Comparison of ENCODE assay signal across 8 cellular contexts in the genomic region with DNA sequence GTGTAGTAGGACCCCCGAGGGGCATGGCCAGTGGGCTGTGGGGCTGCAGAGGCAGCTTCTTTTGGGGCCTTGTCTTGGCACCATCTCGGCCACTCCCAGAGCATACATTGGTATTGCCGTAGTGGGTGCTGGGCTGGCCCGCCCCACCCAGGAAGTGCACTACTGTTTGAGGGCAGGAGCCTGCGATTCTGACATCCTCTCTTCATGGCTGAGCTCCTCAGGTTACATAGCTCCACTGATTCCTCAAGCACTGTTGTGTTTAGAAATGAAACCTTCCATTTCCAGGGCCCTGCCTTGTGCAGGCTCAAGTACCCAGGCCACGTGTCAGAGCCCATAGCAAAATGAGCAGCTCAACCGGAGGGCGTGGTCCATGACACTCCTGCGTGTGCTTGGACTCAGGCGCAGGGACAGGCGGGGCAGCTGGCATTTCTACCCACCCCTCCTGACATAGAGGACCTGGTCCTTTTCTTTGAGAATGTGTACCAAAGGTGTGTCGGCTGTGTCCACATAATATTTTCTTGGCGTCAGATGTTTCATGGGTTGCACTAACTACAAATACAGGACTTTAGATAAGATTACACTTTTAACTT.
DNase-seq lines count a peak whose midpoint lies in the region; ATAC-seq and TF ChIP-seq lines count a peak whose summit lies in the region.

No MANE protein-coding gene starts in this region.

- peak overlapping the region; percentile 87 for H3K27ac Mint-ChIP-seq in activated T-cell treated with anti-CD3 and anti-CD28 coated beads, Interleukin-2, amount 50 U/mL, for 72 hours
- H3K27ac Mint-ChIP-seq in naive B cell: peak overlapping the region; percentile 95 to 99 (median 98)

- H3K9me3 Mint-ChIP-seq in activated T-cell treated with anti-CD3 and anti-CD28 coated beads, Interleukin-2, amount 50 U/mL, for 72 hours: peaks cover 3 to 5% of the 10 kb centered on the region in 2 donors
- H3K9me3 Mint-ChIP-seq in naive B cell: peaks cover 0 to 2% (median 0%) of the 10 kb centered on the region in 7 donors

- peak; percentile 58 for ATAC-seq in GM21786 (IDR thresholded peaks at IDR 0.05; ENCODE audit: unreplicated experiment)
- ATAC-seq in activated T-cell treated with anti-CD3 and anti-CD28 coated beads, Interleukin-2, amount 50 U/mL, for 72 hours (replicated peaks in 1 of 2): peak; percentile 45 to 70
- peak; percentile 71 to 75 for ATAC-seq in naive B cell (ENCODE audit: low read depth in 2 of 2)

- peak overlapping the region; percentile 76 to 84 for H3K4me3 Mint-ChIP-seq in activated T-cell treated with anti-CD3 and anti-CD28 coated beads, Interleukin-2, amount 50 U/mL, for 72 hours
- H3K4me3 Mint-ChIP-seq in naive B cell: peak overlapping the region; percentile 83 to 96 (median 94)

- H3K27me3 Mint-ChIP-seq in activated T-cell treated with anti-CD3 and anti-CD28 coated beads, Interleukin-2, amount 50 U/mL, for 72 hours (ENCODE audit: low read depth): no peaks in the 10 kb centered on the region
- no peaks in the 10 kb centered on the region for H3K27me3 Mint-ChIP-seq in naive B cell

- H3K36me3 Mint-ChIP-seq in activated T-cell treated with anti-CD3 and anti-CD28 coated beads, Interleukin-2, amount 50 U/mL, for 72 hours (ENCODE audit: insufficient read depth in 2 of 2): peaks cover 13 to 19% of the 10 kb centered on the region in 2 donors
- peaks cover 4 to 6% of the 10 kb centered on the region in 2 donors for H3K36me3 Mint-ChIP-seq in naive B cell

- H3K27me3 ChIP-seq in H7 (ENCODE audit: control insufficient read depth, insufficient read depth, low read length): no peaks in the 10 kb centered on the region

- peaks cover 91% of the 10 kb centered on the region for H3K4me1 Mint-ChIP-seq in activated T-cell treated with anti-CD3 and anti-CD28 coated beads, Interleukin-2, amount 50 U/mL, for 72 hours (ENCODE audit: low read depth)
- H3K4me1 Mint-ChIP-seq in naive B cell: peaks cover 85 to 98% (median 90%) of the 10 kb centered on the region in 3 donors

- H3K36me3 ChIP-seq in H7 (replicated peaks; ENCODE audit: control insufficient read depth, insufficient read depth, low read length): no peaks in the 10 kb centered on the region

- no peak overlapping the region for H3K4me3 ChIP-seq in H7 (ENCODE audit: insufficient read depth, low read depth, low read length)

- DNase-seq in GM13976 (ENCODE audit: low spot score) (peak; percentile 76), NCI-H187 treated with DMSO at 0.1 percent for 48 hours (lab: John Stamatoyannopoulos, UW) (peak; percentile 53), naive B cell (peak; percentile 84), NCI-H2227 (lab: John Stamatoyannopoulos, UW; ENCODE audit: unreplicated experiment) (no peak), H7 (no peak), GF-D8 (lab: John Stamatoyannopoulos, UW) (no peak)
- DNase-seq in activated T-cell treated with anti-CD3 and anti-CD28 coated beads, Interleukin-2, amount 50 U/mL, for 72 hours: peak; percentile 49 to 73

- TF ChIP-seq CTCF in GM13976 (IDR thresholded peaks at IDR 0.05; ENCODE audit: borderline replicate concordance, control extremely low read depth, extremely low read depth, insufficient read depth, missing control alignments): no peak

- in situ Hi-C loops in GM13976 (cut with MboI; ENCODE audit: low sequenced_read_pairs, unreplicated experiment): no loop called here

Comparison
In these comparisons a context has a peak if more than half of its experiments do, and no peak if none do; other contexts are left out.
1. DNase-seq: peak in GM13976 (single experiment), NCI-H187 treated with DMSO at 0.1 percent for 48 hours (single experiment), activated T-cell treated with anti-CD3 and anti-CD28 coated beads, Interleukin-2, amount 50 U/mL, for 72 hours (2 of 2) and naive B cell (single experiment); none in NCI-H2227 (single experiment), H7 (single experiment) and GF-D8 (single experiment).
2. Peak in every context shown above with its lines, with median percentiles within 50 percentile points of each other: ATAC-seq.